Comparison of ENCODE assay signal across 1 cellular context in genomic region chr19:3538258-3538929, GRCh38.
TF ChIP-seq lines count a peak whose summit lies in the region.

No MANE protein-coding gene starts in this region.

TF ChIP-seq in HepG2, 621 proteins besides CTCF, POLR2A, EP300 and RAD21:
- no peak for TF ChIP-seq AKAP8 (CRISPR knock-in tag; IDR thresholded peaks at IDR 0.05)
- 0 out of 2 replicates have a peak, but pooled peaks have one; percentile 3 for TF ChIP-seq GABPB1 (CRISPR knock-in tag; IDR thresholded peaks at IDR 0.05)
- TF ChIP-seq ZBTB38 (CRISPR knock-in tag; IDR thresholded peaks at IDR 0.05), result 0 out of 2 replicates have a peak, but pooled peaks have one; percentile 34
